ENCODE assay signal across 13 cellular contexts in genomic region chr1:191279266-191279800, GRCh38.
"Had no signal": no experiment of that assay in that cellular context is flagged by ENCODE, and none has a peak within 500 bp of the region (broad histone marks: within the 10 kb centered on the region; RNA-seq: fewer than 3 reads in every experiment).

No MANE protein-coding gene starts in this region.

- H3K27ac ChIP-seq: colonic mucosa, heart left ventricle, neutrophil, psoas muscle had no signal

- DNase-seq: colonic mucosa; dermis blood vessel endothelial cell; erythroblast; heart left ventricle; hippocampal formation; naive thymus-derived CD8-positive, alpha-beta T cell; psoas muscle; small intestine; stimulated activated CD4-positive, alpha-beta T cell treated with anti-CD3 and anti-CD28 coated beads, Interleukin-12 subunit alpha, Interleukin-12 subunit beta, amount 100 ng/mL, for 4 hours; stimulated activated naive CD4-positive, alpha-beta T cell; trophoblast cell had no signal

- FAIRE-seq: frontal cortex, small intestine had no signal

- H3K36me3 ChIP-seq: colonic mucosa, heart left ventricle, neutrophil had no signal

- H3K4me3 ChIP-seq: colonic mucosa, heart left ventricle, psoas muscle had no signal

- H3K9me3 ChIP-seq: colonic mucosa, neutrophil had no signal

- ATAC-seq: heart left ventricle; naive thymus-derived CD8-positive, alpha-beta T cell; psoas muscle had no signal

- H3K27me3 ChIP-seq: colonic mucosa, heart left ventricle, neutrophil had no signal

- H3K4me1 ChIP-seq: colonic mucosa, heart left ventricle, psoas muscle had no signal
